ENCODE assay signal across 8 cellular contexts in the genomic region with DNA sequence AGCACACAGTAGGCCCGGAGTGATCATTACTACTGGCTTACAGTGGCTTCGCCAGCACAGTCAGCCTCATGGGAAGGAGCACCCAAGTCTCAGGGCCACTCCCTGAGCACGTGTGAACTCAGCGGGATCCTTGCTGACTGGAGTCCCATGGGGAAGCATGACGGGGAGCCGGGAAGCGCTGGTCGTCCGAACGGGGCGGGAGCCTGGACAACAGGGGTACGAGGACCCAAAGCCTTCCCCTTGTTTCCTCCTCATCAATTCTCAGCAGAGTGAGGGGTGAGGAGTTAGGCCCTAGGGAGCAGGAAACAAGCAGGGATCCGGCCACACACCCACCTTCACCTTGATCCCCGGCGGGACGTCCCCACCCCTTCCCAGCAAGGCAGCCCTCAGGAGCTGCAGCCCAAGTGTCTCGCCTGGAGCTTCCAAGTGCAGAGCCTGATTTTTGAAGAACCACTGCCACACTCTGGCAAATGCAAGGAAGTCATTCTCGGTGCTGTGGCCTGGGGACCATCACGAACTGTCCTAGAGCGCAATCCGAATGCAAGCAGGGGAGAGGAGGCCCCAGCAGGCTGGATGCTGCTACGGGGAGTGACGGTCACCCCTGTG. TPM values are rescaled to one million over a fixed set of nuclear protein-coding genes. Genes with fewer than 3 reads are reported as not detected.
DNase-seq lines count a peak whose midpoint lies in the region; ATAC-seq and TF ChIP-seq lines count a peak whose summit lies in the region.

No MANE protein-coding gene starts in this region.

- peak; percentile 15 for DNase-seq in activated CD4-positive, alpha-beta memory T cell treated with anti-CD3 and anti-CD28 coated beads for 36 hours
- no peak for DNase-seq in activated CD4-positive, alpha-beta memory T cell treated with anti-CD3 and anti-CD28 coated beads, Interleukin-2, amount 10 ng/mL, durations not matched to agents 7 days and 5 days
- DNase-seq in PC-9 (peak in 1 of 2 experiments; percentile 51), fibroblast of peridontal ligament (ENCODE audit: extremely low read depth) (peak; percentile 82), mammary epithelial cell (no peak), NCI-H774 (lab: John Stamatoyannopoulos, UW) (no peak)

- in situ Hi-C loops in mammary epithelial cell (cut with MboI; ENCODE audit: low sequenced_read_pairs in 2 of 2) = loop anchor here in 1 of 2 donors (25.0 kb wide), 1 partner anchor 981 kb away; no protein-coding TSS in a partner anchor

- WGBS in mammary epithelial cell (ENCODE audit: low coverage, missing lambda C conversion rate) = 83% methylated on average over 12 of the region's 23 CpGs

- ATAC-seq in GM18511 (IDR thresholded peaks at IDR 0.05; ENCODE audit: unreplicated experiment) = no peak

- H4K20me1 ChIP-seq in PC-9 (ENCODE audit: insufficient read depth) (no peaks in the 10 kb centered on the region), mammary epithelial cell (ENCODE audit: insufficient read depth, low read length) (no peaks in the 10 kb centered on the region)

- intact Hi-C loops in activated CD4-positive, alpha-beta memory T cell treated with anti-CD3 and anti-CD28 coated beads for 36 hours (cut with micrococcal nuclease) = no loop called here
- intact Hi-C loops in PC-9 (cut with micrococcal nuclease; ENCODE audit: unreplicated experiment) (loop anchor here (5.0 to 10.0 kb wide), 3 partner anchors 689 to 882 kb away; a partner anchor contains a TSS), mammary epithelial cell (cut with micrococcal nuclease) (loop anchor here (1.0 to 10.0 kb wide), 3 partner anchors 324 to 872 kb away; no protein-coding TSS in a partner anchor)

- peaks cover 14% of the 10 kb centered on the region for H3K4me1 Mint-ChIP-seq in activated CD4-positive, alpha-beta memory T cell treated with anti-CD3 and anti-CD28 coated beads for 36 hours (ENCODE audit: low read depth)
- peaks cover 18% of the 10 kb centered on the region for H3K4me1 Mint-ChIP-seq in activated CD4-positive, alpha-beta memory T cell treated with anti-CD3 and anti-CD28 coated beads, Interleukin-2, amount 10 ng/mL, durations not matched to agents 7 days and 5 days
- H3K4me1 Mint-ChIP-seq in nephron = peaks cover 26% of the 10 kb centered on the region

- POLR2A ChIA-PET in activated CD4-positive, alpha-beta memory T cell treated with anti-CD3 and anti-CD28 coated beads for 36 hours (lab: Charles Lee) = no interaction called here
- POLR2A ChIA-PET in activated CD4-positive, alpha-beta memory T cell treated with anti-CD3 and anti-CD28 coated beads, Interleukin-2, amount 10 ng/mL, durations not matched to agents 7 days and 5 days (lab: Charles Lee) = interaction anchor here (0.6 kb wide), 1 partner anchor 496 kb away, joined by 3 read pairs; no protein-coding TSS in a partner anchor
- POLR2A ChIA-PET in PC-9 (lab: Charles Lee; ENCODE audit: unreplicated experiment) = interaction anchor here (0.6 kb wide), 1 partner anchor 482 kb away, joined by 3 read pairs; no protein-coding TSS in a partner anchor

- TF ChIP-seq CTCF in PC-9 (conservative IDR thresholded peaks at IDR 0.05) (no peak), nephron (IDR thresholded peaks at IDR 0.05; ENCODE audit: unreplicated experiment in 3 of 3) (no peak), mammary epithelial cell (conservative IDR thresholded peaks at IDR 0.05 in 1 of 2, IDR thresholded peaks at IDR 0.05 in 1 of 2; ENCODE audit: extremely low read depth in 1 of 2, insufficient read depth in 1 of 2, low read depth in 1 of 2, low read length in 2 of 2) (peak in 1 of 2 donors; percentile 35)

- H2AFZ ChIP-seq in PC-9 = no peak overlapping the region
- no peak overlapping the region for H2AFZ ChIP-seq in mammary epithelial cell (ENCODE audit: low read depth, low read length)

- dilution Hi-C loops in mammary epithelial cell (cut with HindIII; ENCODE audit: low sequenced_read_pairs) = loop anchor here (5.0 kb wide), 1 partner anchor 216 kb away; no protein-coding TSS in a partner anchor

- H3K27me3 Mint-ChIP-seq in activated CD4-positive, alpha-beta memory T cell treated with anti-CD3 and anti-CD28 coated beads for 36 hours = no peaks in the 10 kb centered on the region
- peaks cover 3% of the 10 kb centered on the region for H3K27me3 Mint-ChIP-seq in activated CD4-positive, alpha-beta memory T cell treated with anti-CD3 and anti-CD28 coated beads, Interleukin-2, amount 10 ng/mL, durations not matched to agents 7 days and 5 days
- H3K27me3 Mint-ChIP-seq in nephron (ENCODE audit: low read depth) = peaks cover 4% of the 10 kb centered on the region

- H3K36me3 Mint-ChIP-seq in activated CD4-positive, alpha-beta memory T cell treated with anti-CD3 and anti-CD28 coated beads for 36 hours = no peaks in the 10 kb centered on the region
- no peaks in the 10 kb centered on the region for H3K36me3 Mint-ChIP-seq in activated CD4-positive, alpha-beta memory T cell treated with anti-CD3 and anti-CD28 coated beads, Interleukin-2, amount 10 ng/mL, durations not matched to agents 7 days and 5 days (ENCODE audit: low read depth)
- no peaks in the 10 kb centered on the region for H3K36me3 Mint-ChIP-seq in nephron (ENCODE audit: low read depth)

- H3K4me2 ChIP-seq in PC-9 = 0 out of 2 replicates have a peak overlapping the region, but pooled peaks have one; percentile 3
- H3K4me2 ChIP-seq in mammary epithelial cell (ENCODE audit: insufficient read depth, low read depth, low read length) = no peak overlapping the region

- H3K27ac ChIP-seq in PC-9 (no peak overlapping the region), mammary epithelial cell (ENCODE audit: insufficient read depth, low read depth, low read length) (no peak overlapping the region)

- no peak overlapping the region for H3K9ac ChIP-seq in mammary epithelial cell (ENCODE audit: insufficient read depth, low read length)

- H3K36me3 ChIP-seq in PC-9 (ENCODE audit: low read depth) = no peaks in the 10 kb centered on the region
- H3K36me3 ChIP-seq in mammary epithelial cell (ENCODE audit: insufficient read depth, low read length) = no peaks in the 10 kb centered on the region

- no peak overlapping the region for H3K4me3 Mint-ChIP-seq in activated CD4-positive, alpha-beta memory T cell treated with anti-CD3 and anti-CD28 coated beads for 36 hours
- H3K4me3 Mint-ChIP-seq in activated CD4-positive, alpha-beta memory T cell treated with anti-CD3 and anti-CD28 coated beads, Interleukin-2, amount 10 ng/mL, durations not matched to agents 7 days and 5 days = no peak overlapping the region
- H3K4me3 Mint-ChIP-seq in nephron = peak overlapping the region; percentile 24 to 69 (median 28)

- H3K9me3 ChIP-seq in PC-9 (ENCODE audit: insufficient read depth, low read depth) (no peaks in the 10 kb centered on the region), mammary epithelial cell (replicated peaks; ENCODE audit: insufficient read depth, low read length) (no peaks in the 10 kb centered on the region)

- CTCF ChIA-PET in activated CD4-positive, alpha-beta memory T cell treated with anti-CD3 and anti-CD28 coated beads for 36 hours (lab: Charles Lee) = interaction anchor here (0.6 to 2.4 kb wide), 14 partner anchors 9 to 784 kb away, joined by 3 to 22 read pairs (median 3); a partner anchor contains a TSS
- CTCF ChIA-PET in activated CD4-positive, alpha-beta memory T cell treated with anti-CD3 and anti-CD28 coated beads, Interleukin-2, amount 10 ng/mL, durations not matched to agents 7 days and 5 days (lab: Charles Lee) = interaction anchor here (0.7 to 2.4 kb wide), 14 partner anchors 10 to 606 kb away, joined by 3 to 16 read pairs (median 3); no protein-coding TSS in a partner anchor
- CTCF ChIA-PET in PC-9 (lab: Charles Lee) = interaction anchor here (0.6 to 1.3 kb wide), 9 partner anchors 9 to 880 kb away, joined by 3 to 10 read pairs (median 5); no protein-coding TSS in a partner anchor
- CTCF ChIA-PET in mammary epithelial cell (lab: Charles Lee; ENCODE audit: low non-redundant PET) = interaction anchor here (0.6 to 0.7 kb wide), 5 partner anchors 223 to 606 kb away, joined by 3 to 5 read pairs (median 4); a partner anchor contains a TSS

- H3K9me2 ChIP-seq in PC-9 (ENCODE audit: insufficient read depth) = no peaks in the 10 kb centered on the region

- peaks cover 4% of the 10 kb centered on the region; the same call in 1 of the 2 replicates for H3F3A ChIP-seq in PC-9 (ENCODE audit: insufficient read depth, low read depth)

- H3K9me3 Mint-ChIP-seq in activated CD4-positive, alpha-beta memory T cell treated with anti-CD3 and anti-CD28 coated beads for 36 hours = no peaks in the 10 kb centered on the region
- no peaks in the 10 kb centered on the region for H3K9me3 Mint-ChIP-seq in activated CD4-positive, alpha-beta memory T cell treated with anti-CD3 and anti-CD28 coated beads, Interleukin-2, amount 10 ng/mL, durations not matched to agents 7 days and 5 days
- no peaks in the 10 kb centered on the region for H3K9me3 Mint-ChIP-seq in nephron

- H3K4me3 ChIP-seq in PC-9 (no peak overlapping the region), mammary epithelial cell (replicated peaks in 1 of 3; ENCODE audit: insufficient read depth in 1 of 3, low read depth in 2 of 3, low read length in 3 of 3) (no peak overlapping the region)

- BruUV-seq in PC-9 (replicated peaks; lab: Mats Ljungman, UMichigan) (no TSS peak), mammary epithelial cell (replicated peaks; lab: Mats Ljungman, UMichigan) (no TSS peak)

- H3K27ac Mint-ChIP-seq in activated CD4-positive, alpha-beta memory T cell treated with anti-CD3 and anti-CD28 coated beads for 36 hours = no peak overlapping the region
- no peak overlapping the region for H3K27ac Mint-ChIP-seq in activated CD4-positive, alpha-beta memory T cell treated with anti-CD3 and anti-CD28 coated beads, Interleukin-2, amount 10 ng/mL, durations not matched to agents 7 days and 5 days
- peak overlapping the region in 2 of 3 experiments; percentile 16 to 61 for H3K27ac Mint-ChIP-seq in nephron

- no peaks in the 10 kb centered on the region for H3K27me3 ChIP-seq in PC-9 (ENCODE audit: insufficient read depth, low read depth)
- H3K27me3 ChIP-seq in mammary epithelial cell (ENCODE audit: insufficient read depth, low read length) = no peaks in the 10 kb centered on the region

- H3K4me1 ChIP-seq in PC-9 (replicated peaks; ENCODE audit: insufficient read depth) (no peaks in the 10 kb centered on the region), mammary epithelial cell (ENCODE audit: insufficient read depth, low read length) (no peaks in the 10 kb centered on the region)

- no peaks in the 10 kb centered on the region for H3K79me2 ChIP-seq in PC-9 (ENCODE audit: low read depth)
- no peaks in the 10 kb centered on the region for H3K79me2 ChIP-seq in mammary epithelial cell (ENCODE audit: insufficient read depth, low read length)

RNA-seq across cellular contexts. Expression of a gene that starts 35.5 kb away (rescaled TPM):
- total RNA-seq in activated CD4-positive, alpha-beta memory T cell treated with anti-CD3 and anti-CD28 coated beads for 36 hours = 100 to 1,000 TPM; 127 to 142 TPM
- 10 to 100 TPM; 81.4 to 89.3 TPM for total RNA-seq in activated CD4-positive, alpha-beta memory T cell treated with anti-CD3 and anti-CD28 coated beads, Interleukin-2, amount 10 ng/mL, durations not matched to agents 7 days and 5 days
- total RNA-seq in PC-9 (2021) (165 and 187 TPM in 2 replicates), mammary epithelial cell (100 to 1,000 TPM in 1 of 2 donors, 10 to 100 TPM in 1; 96.5 to 102 TPM)
- 54.8 TPM for polyA plus RNA-seq in mammary epithelial cell
- 44.8 TPM for polyA minus RNA-seq in mammary epithelial cell

Comparison
In these comparisons a context has a peak if more than half of its experiments do, and no peak if none do; other contexts are left out.
1. DNase-seq: peak in activated CD4-positive, alpha-beta memory T cell treated with anti-CD3 and anti-CD28 coated beads for 36 hours (single experiment) and fibroblast of peridontal ligament (single experiment); none in activated CD4-positive, alpha-beta memory T cell treated with anti-CD3 and anti-CD28 coated beads, Interleukin-2, amount 10 ng/mL, durations not matched to agents 7 days and 5 days (single experiment), mammary epithelial cell (single experiment) and NCI-H774 (single experiment).
2. H3K27ac Mint-ChIP-seq: peak in nephron (2 of 3); none in activated CD4-positive, alpha-beta memory T cell treated with anti-CD3 and anti-CD28 coated beads for 36 hours (single experiment) and activated CD4-positive, alpha-beta memory T cell treated with anti-CD3 and anti-CD28 coated beads, Interleukin-2, amount 10 ng/mL, durations not matched to agents 7 days and 5 days (single experiment).
3. H3K4me3 Mint-ChIP-seq: peak in nephron (3 of 3); none in activated CD4-positive, alpha-beta memory T cell treated with anti-CD3 and anti-CD28 coated beads for 36 hours (single experiment) and activated CD4-positive, alpha-beta memory T cell treated with anti-CD3 and anti-CD28 coated beads, Interleukin-2, amount 10 ng/mL, durations not matched to agents 7 days and 5 days (single experiment).